ENCODE assay signal across 8 cellular contexts in the genomic region with DNA sequence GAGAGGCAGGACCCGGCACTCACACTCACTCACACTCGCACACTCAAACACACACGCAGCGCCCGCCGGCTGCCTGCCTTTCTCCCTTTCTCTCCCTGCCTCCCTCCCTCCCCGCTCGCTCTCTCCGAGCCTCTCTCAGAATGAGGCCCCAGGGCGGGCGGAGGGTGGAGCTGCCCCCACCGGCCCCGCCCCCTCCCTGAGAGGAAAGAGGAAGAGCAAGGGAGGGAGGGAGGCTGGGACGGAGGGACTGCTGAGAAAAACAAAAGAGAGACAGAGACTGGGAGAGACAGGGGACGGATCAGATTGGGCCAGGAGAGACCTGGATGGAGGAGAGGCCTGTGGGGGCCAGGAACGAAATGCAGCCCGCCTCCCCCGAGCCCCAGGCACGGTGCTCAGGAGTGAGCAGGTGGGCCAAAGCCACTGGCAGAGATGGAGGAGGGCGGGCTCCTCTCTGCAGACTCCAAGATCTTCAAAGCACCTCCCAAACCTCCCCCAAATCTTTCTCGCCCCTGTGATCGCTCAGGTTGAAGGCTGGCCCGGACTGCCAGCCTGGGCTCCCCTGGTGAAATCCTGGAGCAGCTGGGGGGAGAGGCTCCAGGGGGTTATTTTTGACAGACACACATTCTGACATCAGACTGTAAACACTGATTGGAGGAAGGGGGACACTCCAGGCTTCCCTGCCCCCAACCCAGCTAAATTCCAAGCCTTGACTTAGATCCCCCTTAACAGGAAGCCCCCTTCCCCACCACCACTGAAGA. TPM values are rescaled to one million over a fixed set of nuclear protein-coding genes. Genes with fewer than 3 reads are reported as not detected.
DNase-seq lines count a peak whose midpoint lies in the region; ATAC-seq and TF ChIP-seq lines count a peak whose summit lies in the region.

No MANE protein-coding gene starts in this region.

- H3K9me3 ChIP-seq in colonic mucosa = no peaks in the 10 kb centered on the region

- ATAC-seq in GM18858 (IDR thresholded peaks at IDR 0.05; ENCODE audit: unreplicated experiment) = peak; percentile 50
- ATAC-seq in HG03097 (IDR thresholded peaks at IDR 0.05; ENCODE audit: low FRiP score, unreplicated experiment) = peak; percentile 51
- peak; percentile 88 for ATAC-seq in left lobe of liver

- TF ChIP-seq CTCF in AG04449 (IDR thresholded peaks at IDR 0.05; ENCODE audit: insufficient read depth, low read length, missing control alignments) = no peak
- no peak for TF ChIP-seq CTCF in colonic mucosa (IDR thresholded peaks at IDR 0.05)

- intact Hi-C loops in colonic mucosa (cut with DNase I) = no loop called here

- peaks cover 38% of the 10 kb centered on the region for H3K4me1 ChIP-seq in colonic mucosa

- POLR2A ChIA-PET in AG04449 (lab: Yijun Ruan, JAX) = interaction anchor here (0.6 to 1.5 kb wide), 7 partner anchors 10 to 197 kb away, joined by 3 to 6 read pairs (median 3); no protein-coding TSS in a partner anchor

- no peak for DNase-seq in AG04449 (ENCODE audit: low read depth, low spot score)
- DNase-seq in NCI-H345 treated with DMSO at 0.1 percent for 48 hours (lab: John Stamatoyannopoulos, UW; ENCODE audit: unreplicated experiment) = peak; percentile 43
- peak; percentile 92 for DNase-seq in activated CD4-positive, alpha-beta T cell treated with anti-CD3 and anti-CD28 coated beads for 48 hours
- DNase-seq in colonic mucosa = peak; percentile 96
- peak; percentile 88 for DNase-seq in left lobe of liver (ENCODE audit: low spot score)
- DNase-seq in stimulated activated CD4-positive, alpha-beta T cell treated with anti-CD3 and anti-CD28 coated beads, Interleukin-2, amount 100 ng/mL, for 4 hours (ENCODE audit: low read depth) = peak; percentile 80

- peak overlapping the region; percentile 73 for H3K27ac ChIP-seq in colonic mucosa

- CTCF ChIA-PET in AG04449 (lab: Yijun Ruan, JAX) = interaction anchor here (0.7 to 1.6 kb wide), 3 partner anchors 13 to 285 kb away, joined by 3 to 8 read pairs (median 3); no protein-coding TSS in a partner anchor

- H3K4me3 ChIP-seq in AG04449 (ENCODE audit: low read depth, low read length) (peak overlapping the region; percentile 82), colonic mucosa (peak overlapping the region; percentile 75)

- peak overlapping the region; percentile 59 to 79 for H3K9ac ChIP-seq in colonic mucosa (ENCODE audit: low read depth in 2 of 2, low read length in 2 of 2)

- peaks cover 12% of the 10 kb centered on the region for H3K36me3 ChIP-seq in colonic mucosa

- no peaks in the 10 kb centered on the region for H3K27me3 ChIP-seq in colonic mucosa

RNA-seq across cellular contexts. Expression of a gene that starts 5.1 kb away (rescaled TPM):
- total RNA-seq in colonic mucosa (10 to 100 TPM; 30.8 to 31.4 TPM), left lobe of liver (15.8 TPM)

RNA-seq across cellular contexts. Expression of a gene that starts 17.8 kb away (rescaled TPM):
- total RNA-seq in colonic mucosa (10 to 100 TPM; 17.0 to 36.1 TPM), left lobe of liver (6.9 TPM)

RNA-seq across cellular contexts. Expression of a gene that starts 37.1 kb away (rescaled TPM):
- total RNA-seq in colonic mucosa (10 to 100 TPM; 34.5 to 68.2 TPM), left lobe of liver (19.3 TPM)

RNA-seq across cellular contexts. Expression of a gene that starts 49.9 kb away (rescaled TPM):
- total RNA-seq in colonic mucosa (10 to 100 TPM; 21.9 to 26.6 TPM), left lobe of liver (10.3 TPM)

RNA-seq across cellular contexts. Expression of a gene that starts 59.1 kb away (rescaled TPM):
- total RNA-seq in colonic mucosa (10 to 100 TPM; 25.1 to 31.3 TPM), left lobe of liver (13.6 TPM)
